ENCODE assay signal across 8 cellular contexts in the genomic region with DNA sequence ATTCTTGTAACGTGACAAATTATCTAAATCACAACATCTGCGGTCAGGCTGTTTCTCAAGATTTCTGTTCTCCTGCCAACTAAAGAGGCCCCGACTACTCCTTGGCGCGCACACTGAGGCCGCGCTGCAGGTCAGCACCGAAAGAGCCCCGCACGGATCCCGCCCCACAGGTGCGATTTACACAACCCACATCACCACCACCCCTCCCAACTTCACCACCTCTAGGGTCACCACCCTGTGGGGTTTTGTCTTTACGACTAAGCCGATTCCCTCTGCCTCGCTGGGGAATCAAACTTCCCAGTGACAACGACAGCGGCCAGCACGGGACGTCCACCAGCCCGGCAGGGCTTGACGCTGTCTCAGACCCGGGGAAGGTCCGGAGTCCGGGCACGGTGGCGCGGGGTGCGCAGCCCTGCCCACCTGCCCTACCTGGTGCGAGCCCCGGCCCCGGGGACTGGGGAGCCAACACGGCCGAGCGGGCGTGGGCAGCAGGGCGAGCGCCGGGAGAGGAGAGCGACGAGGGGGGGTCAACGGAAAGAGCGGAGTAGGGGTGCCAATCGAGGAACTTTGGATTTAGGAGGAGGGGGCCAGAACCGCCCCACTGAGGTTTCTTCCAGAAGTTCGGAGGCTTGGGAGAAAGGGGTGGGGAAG. TPM values are rescaled to one million over a fixed set of nuclear protein-coding genes. Genes with fewer than 3 reads are reported as not detected.
A peak's percentile ranks its signal among the peaks of the same experiment; 100 is the strongest.
DNase-seq lines count a peak whose midpoint lies in the region; ATAC-seq and TF ChIP-seq lines count a peak whose summit lies in the region.

No MANE protein-coding gene starts in this region.

- H3K36me3 ChIP-seq in cardiac muscle cell: no peaks in the 10 kb centered on the region

- peak; percentile 22 for ATAC-seq in Right ventricle myocardium inferior
- no peak for ATAC-seq in HG02840 (IDR thresholded peaks at IDR 0.05; ENCODE audit: low FRiP score, unreplicated experiment)

- no peaks in the 10 kb centered on the region for H3K9me3 ChIP-seq in cardiac muscle cell (ENCODE audit: low read depth)

- no peaks in the 10 kb centered on the region for H3K27me3 ChIP-seq in cardiac muscle cell

- intact Hi-C loops in Right ventricle myocardium inferior (cut with DNase I): loop anchor here (2.0 to 5.0 kb wide), 2 partner anchors 50 to 80 kb away; no protein-coding TSS in a partner anchor
- intact Hi-C loops in cardiac septum (cut with DNase I): loop anchor here (5.0 kb wide), 1 partner anchor 35 kb away; no protein-coding TSS in a partner anchor
- intact Hi-C loops in activated T-helper 2 cell treated with anti-CD3 and anti-CD28 coated beads, Interferon-gamma antibody, Interleukin-2, Interleukin-4, amounts not matched to agents 10 μg/mL and 5 μg/mL and 100 μg/mL, durations not matched to agents 14 hours and 24 hours and 36 hours (cut with micrococcal nuclease): loop anchor here (5.0 kb wide), 1 partner anchor 90 kb away; no protein-coding TSS in a partner anchor

- H3K9me3 Mint-ChIP-seq in IgD-negative memory B cell (peaks cover 0 to 2% (median 0%) of the 10 kb centered on the region in 3 donors), progenitor cell of endocrine pancreas (ENCODE audit: low read depth) (no peaks in the 10 kb centered on the region)
- no peaks in the 10 kb centered on the region for H3K9me3 Mint-ChIP-seq in activated T-helper 2 cell treated with anti-CD3 and anti-CD28 coated beads, Interferon-gamma antibody, Interleukin-2, Interleukin-4, amounts not matched to agents 10 μg/mL and 5 μg/mL and 100 μg/mL, durations not matched to agents 14 hours and 24 hours and 36 hours

- H3K4me1 Mint-ChIP-seq in IgD-negative memory B cell: peaks cover 8 to 13% (median 12%) of the 10 kb centered on the region in 3 donors
- peaks cover 10% of the 10 kb centered on the region for H3K4me1 Mint-ChIP-seq in activated T-helper 2 cell treated with anti-CD3 and anti-CD28 coated beads, Interferon-gamma antibody, Interleukin-2, Interleukin-4, amounts not matched to agents 10 μg/mL and 5 μg/mL and 100 μg/mL, durations not matched to agents 14 hours and 24 hours and 36 hours (ENCODE audit: low read depth)
- H3K4me1 Mint-ChIP-seq in progenitor cell of endocrine pancreas (ENCODE audit: low read depth): peaks cover 37% of the 10 kb centered on the region

- H3K27ac ChIP-seq in cardiac muscle cell: peak overlapping the region; percentile 84

- TF ChIP-seq CTCF in cardiac muscle cell (IDR thresholded peaks at IDR 0.05; ENCODE audit: low read depth, low read length) (no peak), progenitor cell of endocrine pancreas (IDR thresholded peaks at IDR 0.05; ENCODE audit: unreplicated experiment) (no peak)

- DNase-seq in Right ventricle myocardium inferior (ENCODE audit: missing footprints) (peak; percentile 72), cardiac septum (ENCODE audit: low spot score) (no peak), cardiac muscle cell (ENCODE audit: low read depth in 1 of 2, low spot score in 1 of 2) (peak; percentile 45 to 70), progenitor cell of endocrine pancreas (ENCODE audit: low spot score, unreplicated experiment) (peak; percentile 40), NCI-H1436 (lab: John Stamatoyannopoulos, UW) (no peak)
- no peak for DNase-seq in activated T-helper 2 cell treated with anti-CD3 and anti-CD28 coated beads, Interferon-gamma antibody, Interleukin-2, Interleukin-4, amounts not matched to agents 10 μg/mL and 5 μg/mL and 100 μg/mL, durations not matched to agents 14 hours and 24 hours and 36 hours (ENCODE audit: low spot score)

- peaks cover 21% of the 10 kb centered on the region for H3K27me3 Mint-ChIP-seq in IgD-negative memory B cell
- peaks cover 56% of the 10 kb centered on the region for H3K27me3 Mint-ChIP-seq in activated T-helper 2 cell treated with anti-CD3 and anti-CD28 coated beads, Interferon-gamma antibody, Interleukin-2, Interleukin-4, amounts not matched to agents 10 μg/mL and 5 μg/mL and 100 μg/mL, durations not matched to agents 14 hours and 24 hours and 36 hours (ENCODE audit: low read depth)
- no peaks in the 10 kb centered on the region for H3K27me3 Mint-ChIP-seq in progenitor cell of endocrine pancreas

- H3K36me3 Mint-ChIP-seq in IgD-negative memory B cell: no peaks in the 10 kb centered on the region
- no peaks in the 10 kb centered on the region for H3K36me3 Mint-ChIP-seq in activated T-helper 2 cell treated with anti-CD3 and anti-CD28 coated beads, Interferon-gamma antibody, Interleukin-2, Interleukin-4, amounts not matched to agents 10 μg/mL and 5 μg/mL and 100 μg/mL, durations not matched to agents 14 hours and 24 hours and 36 hours (ENCODE audit: low read depth)
- no peaks in the 10 kb centered on the region for H3K36me3 Mint-ChIP-seq in progenitor cell of endocrine pancreas (ENCODE audit: insufficient read depth)

- H3K27ac Mint-ChIP-seq in IgD-negative memory B cell (peak overlapping the region in 1 of 3 donors; percentile 72), progenitor cell of endocrine pancreas (peak overlapping the region; percentile 93)
- H3K27ac Mint-ChIP-seq in activated T-helper 2 cell treated with anti-CD3 and anti-CD28 coated beads, Interferon-gamma antibody, Interleukin-2, Interleukin-4, amounts not matched to agents 10 μg/mL and 5 μg/mL and 100 μg/mL, durations not matched to agents 14 hours and 24 hours and 36 hours: no peak overlapping the region

- peaks cover 59% of the 10 kb centered on the region for H3K4me1 ChIP-seq in cardiac muscle cell (ENCODE audit: low read depth)

- H3K4me3 Mint-ChIP-seq in IgD-negative memory B cell: peak overlapping the region; percentile 84 to 94 (median 90)
- peak overlapping the region; percentile 70 for H3K4me3 Mint-ChIP-seq in activated T-helper 2 cell treated with anti-CD3 and anti-CD28 coated beads, Interferon-gamma antibody, Interleukin-2, Interleukin-4, amounts not matched to agents 10 μg/mL and 5 μg/mL and 100 μg/mL, durations not matched to agents 14 hours and 24 hours and 36 hours (ENCODE audit: low read depth)
- peak overlapping the region; percentile 83 for H3K4me3 Mint-ChIP-seq in progenitor cell of endocrine pancreas (ENCODE audit: low read depth)

- peak overlapping the region; percentile 83 for H3K4me3 ChIP-seq in cardiac muscle cell

RNA-seq across cellular contexts. Expression of gene UACA, which starts 0.8 kb away (rescaled TPM):
- 25.8 TPM for total RNA-seq in Right ventricle myocardium inferior
- 78.0 TPM for total RNA-seq in cardiac septum
- 1.1 TPM for polyA plus RNA-seq in IgD-negative memory B cell
- total RNA-seq in activated T-helper 2 cell treated with anti-CD3 and anti-CD28 coated beads, Interferon-gamma antibody, Interleukin-2, Interleukin-4, amounts not matched to agents 10 μg/mL and 5 μg/mL and 100 μg/mL, durations not matched to agents 14 hours and 24 hours and 36 hours: 1.1 and 1.3 TPM in 2 replicates
- 58.7 and 127 TPM in 2 replicates for total RNA-seq in cardiac muscle cell
- polyA plus RNA-seq in cardiac muscle cell: 155 and 297 TPM in 2 replicates
- total RNA-seq in progenitor cell of endocrine pancreas: 46.2 and 49.3 TPM in 2 replicates

Comparison
In these comparisons a context has a peak if more than half of its experiments do, and no peak if none do; other contexts are left out.
1. DNase-seq: peak in Right ventricle myocardium inferior (single experiment), cardiac muscle cell (2 of 2) and progenitor cell of endocrine pancreas (single experiment); none in cardiac septum (single experiment), activated T-helper 2 cell treated with anti-CD3 and anti-CD28 coated beads, Interferon-gamma antibody, Interleukin-2, Interleukin-4, amounts not matched to agents 10 μg/mL and 5 μg/mL and 100 μg/mL, durations not matched to agents 14 hours and 24 hours and 36 hours (single experiment) and NCI-H1436 (single experiment).
2. RNA of gene UACA, which starts 0.8 kb away (total RNA-seq): 58.7 to 127 TPM in cardiac muscle cell, 78.0 TPM in cardiac septum (single experiment), 46.2 to 49.3 TPM in progenitor cell of endocrine pancreas and 25.8 TPM in Right ventricle myocardium inferior (single experiment); 1.1 to 1.3 TPM in activated T-helper 2 cell treated with anti-CD3 and anti-CD28 coated beads, Interferon-gamma antibody, Interleukin-2, Interleukin-4, amounts not matched to agents 10 μg/mL and 5 μg/mL and 100 μg/mL, durations not matched to agents 14 hours and 24 hours and 36 hours; every median in the first group is over 10 times any median in the second.
3. Peak in every context shown above with its lines, with median percentiles within 50 percentile points of each other: H3K4me3 Mint-ChIP-seq.